In genomic region chr2:197628043-197628500, GRCh38 we compare ENCODE assay signal across 9 cellular contexts. TPM values are rescaled to one million over a fixed set of nuclear protein-coding genes. Genes with fewer than 3 reads are reported as not detected.
DNase-seq lines count a peak whose midpoint lies in the region; ATAC-seq lines count a peak whose summit lies in the region.
"Had no signal": no experiment of that assay in that cellular context is flagged by ENCODE, and none has a peak within 500 bp of the region (broad histone marks: within the 10 kb centered on the region; RNA-seq: fewer than 3 reads in every experiment).

No MANE protein-coding gene starts in this region.

- ATAC-seq in HG02610 (IDR thresholded peaks at IDR 0.05; ENCODE audit: unreplicated experiment): peak; percentile 90
- no peak for ATAC-seq in GM19455 (IDR thresholded peaks at IDR 0.05; ENCODE audit: unreplicated experiment)

- DNase-seq in Daoy (ENCODE audit: low read depth) (peak; percentile 61), amygdala (lab: John Stamatoyannopoulos, UW) (peak in 51 of 56 donors; percentile 10 to 88 (median 58)), islet precursor cell (peak; percentile 56), kidney glomerular epithelial cell (lab: John Stamatoyannopoulos, UW) (no peak), mesenteric fat pad (ENCODE audit: low spot score) (no peak), NCI-H2107 (lab: John Stamatoyannopoulos, UW) (no peak)
- DNase-seq: CD4-positive, CD25-positive, alpha-beta regulatory T cell had no signal

RNA-seq across cellular contexts. Expression of gene RFTN2, which starts 47.3 kb away (rescaled TPM):
- total RNA-seq in Daoy (2014; rRNA removed; shearing (Covaris generic)): 0.24 TPM in 1 of 2 replicates, not detected in the other
- 6.8 TPM for total RNA-seq in mesenteric fat pad
- total RNA-seq: CD4-positive, CD25-positive, alpha-beta regulatory T cell had no signal

Comparison
In these comparisons a context has a peak if more than half of its experiments do, and no peak if none do; other contexts are left out.
1. DNase-seq: peak in Daoy (single experiment), amygdala (51 of 56) and islet precursor cell (single experiment); none in kidney glomerular epithelial cell (single experiment), mesenteric fat pad (single experiment) and NCI-H2107 (single experiment).